21 cellular contexts compared by ENCODE assay signal in genomic region chr7:44315504-44315903, GRCh38. TPM values are rescaled to one million over a fixed set of nuclear protein-coding genes. Genes with fewer than 3 reads are reported as not detected.
DNase-seq lines count a peak whose midpoint lies in the region; ATAC-seq, FAIRE-seq and TF ChIP-seq lines count a peak whose summit lies in the region.
"Had no signal": no experiment of that assay in that cellular context is flagged by ENCODE, and none has a peak within 500 bp of the region (broad histone marks: within the 10 kb centered on the region; RNA-seq: fewer than 3 reads in every experiment).

No MANE protein-coding gene starts in this region.

- no peaks in the 10 kb centered on the region for H3K27me3 ChIP-seq in psoas muscle (ENCODE audit: insufficient read depth in 3 of 3, low read length in 2 of 3)
- H3K27me3 ChIP-seq in small intestine (ENCODE audit: control insufficient read depth in 2 of 2, insufficient read depth in 2 of 2, low read length in 2 of 2): no peaks in the 10 kb centered on the region
- H3K27me3 ChIP-seq in esophagus muscularis mucosa: no peaks in the 10 kb centered on the region

- H3K9me3 ChIP-seq in psoas muscle (no peaks in the 10 kb centered on the region), small intestine (ENCODE audit: control insufficient read depth, low read depth) (no peaks in the 10 kb centered on the region), esophagus muscularis mucosa (peaks cover 0 to 7% (median 0%) of the 10 kb centered on the region in 4 donors)

- peak; percentile 33 for FAIRE-seq in RCC 7860 (lab: Jason Lieb, UNC)
- FAIRE-seq in small intestine (lab: Jason Lieb, UNC): peak; percentile 44
- FAIRE-seq: D721Med, GM12891, GM18507, H54 had no signal

- TF ChIP-seq POLR2A in esophagus muscularis mucosa (IDR thresholded peaks at IDR 0.05; ENCODE audit: low read depth): no peak

- no peak for TF ChIP-seq EP300 in esophagus muscularis mucosa (IDR thresholded peaks at IDR 0.05)

- no peak for ATAC-seq in psoas muscle
- ATAC-seq in GM18873 (IDR thresholded peaks at IDR 0.05; ENCODE audit: low FRiP score, unreplicated experiment): no peak
- ATAC-seq: CD8-positive, alpha-beta T cell had no signal

- H3K36me3 ChIP-seq in psoas muscle (ENCODE audit: insufficient read depth in 1 of 2, low read depth in 1 of 2): no peaks in the 10 kb centered on the region
- no peaks in the 10 kb centered on the region for H3K36me3 ChIP-seq in small intestine (ENCODE audit: control insufficient read depth in 2 of 2, insufficient read depth in 2 of 2, low read length in 2 of 2)
- H3K36me3 ChIP-seq in esophagus muscularis mucosa: no peaks in the 10 kb centered on the region
- H3K36me3 ChIP-seq: HAP-1 had no signal

- TF ChIP-seq CTCF in psoas muscle (IDR thresholded peaks at IDR 0.05) (no peak), esophagus muscularis mucosa (IDR thresholded peaks at IDR 0.05) (no peak)

- peak overlapping the region; percentile 89 for H3K27ac ChIP-seq in psoas muscle
- no peak overlapping the region for H3K27ac ChIP-seq in small intestine (ENCODE audit: low read depth in 1 of 2, low read length in 1 of 2)
- H3K27ac ChIP-seq in esophagus muscularis mucosa (replicated peaks in 1 of 4): no peak overlapping the region

- DNase-seq in CD1c-positive myeloid dendritic cell (ENCODE audit: extremely low spot score) (peak; percentile 69), RCC 7860 (ENCODE audit: low spot score) (no peak), psoas muscle (no peak), small intestine (no peak), esophagus muscularis mucosa (ENCODE audit: extremely low spot score) (no peak)
- DNase-seq in stimulated activated CD4-positive, alpha-beta T cell treated with anti-CD3 and anti-CD28 coated beads, Interleukin-4, amount 100 ng/mL, for 1 hour: no peak
- DNase-seq: 8988T; C1 segment of cervical spinal cord; CD4-positive, CD25-positive, alpha-beta regulatory T cell; CD8-positive, alpha-beta T cell; DMS 273 treated with DMSO at 0.1 percent for 48 hours; DMS79; EL; GF-D8; GOT3 had no signal

- H3K4me1 ChIP-seq in psoas muscle: peaks cover 44% of the 10 kb centered on the region
- H3K4me1 ChIP-seq in small intestine (ENCODE audit: control insufficient read depth in 2 of 2, insufficient read depth in 1 of 2, low read depth in 1 of 2, low read length in 1 of 2): no peaks in the 10 kb centered on the region
- peaks cover 0 to 11% (median 0%) of the 10 kb centered on the region in 4 donors for H3K4me1 ChIP-seq in esophagus muscularis mucosa
- H3K4me1 ChIP-seq: HAP-1 had no signal

- WGBS in psoas muscle, 3 donors: 77 to 91% (median 82%) methylated on average over 2 of the region's 2 CpGs
- 72 to 82% (median 77%) methylated on average over 2 of the region's 2 CpGs for WGBS in small intestine, 3 donors
- 78% methylated on average over 2 of the region's 2 CpGs for WGBS in esophagus muscularis mucosa

- H3K4me3 ChIP-seq in psoas muscle (no peak overlapping the region), small intestine (ENCODE audit: low read depth in 1 of 2, low read length in 2 of 2) (no peak overlapping the region), esophagus muscularis mucosa (no peak overlapping the region)
- H3K4me3 ChIP-seq: HAP-1 had no signal

- intact Hi-C loops in psoas muscle (cut with DNase I) (no loop called here), esophagus muscularis mucosa (cut with DNase I) (no loop called here)

RNA-seq across cellular contexts. Expression of gene CAMK2B, which starts 9.9 kb away (rescaled TPM):
- total RNA-seq in psoas muscle (10 to 100 TPM; 50.0 to 81.4 (median 67.2) TPM), esophagus muscularis mucosa (1 to 10 TPM in 3 of 4 donors, under 1 TPM in 1; 0.50 to 2.0 (median 1.2) TPM)
- polyA plus RNA-seq in psoas muscle (10 to 100 TPM; 14.5 to 24.3 (median 19.9) TPM), small intestine (1 to 10 TPM; 1.3 to 1.8 (median 1.6) TPM)
- total RNA-seq: CD4-positive, CD25-positive, alpha-beta regulatory T cell; CD8-positive, alpha-beta T cell had no signal
- polyA plus RNA-seq: CD4-positive, CD25-positive, alpha-beta regulatory T cell had no signal

Comparison
In these comparisons a context has a peak if more than half of its experiments do, and no peak if none do; other contexts are left out.
1. RNA of gene CAMK2B, which starts 9.9 kb away (total RNA-seq): 50.0 to 81.4 TPM in psoas muscle; 0.50 to 2.0 TPM in esophagus muscularis mucosa; every median in the first group is over 10 times any median in the second.